12 cellular contexts compared by ENCODE assay signal in genomic region chr14:103724116-103724515, GRCh38. TPM values are rescaled to one million over a fixed set of nuclear protein-coding genes. Genes with fewer than 3 reads are reported as not detected.
DNase-seq lines count a peak whose midpoint lies in the region; ATAC-seq, FAIRE-seq and TF ChIP-seq lines count a peak whose summit lies in the region.
"Had no signal": no experiment of that assay in that cellular context is flagged by ENCODE, and none has a peak within 500 bp of the region (broad histone marks: within the 10 kb centered on the region; RNA-seq: fewer than 3 reads in every experiment).

No MANE protein-coding gene starts in this region.

- no TSS peak for BruUV-seq in HepG2 (replicated peaks; lab: Mats Ljungman, UMichigan)

- H3K36me3 ChIP-seq in HepG2 (replicated peaks in 1 of 2; ENCODE audit: control insufficient read depth in 1 of 2, insufficient read depth in 2 of 2, low read length in 2 of 2): peaks cover 7 to 32% of the 10 kb centered on the region in 2 experiments
- peaks cover 3 to 43% (median 26%) of the 10 kb centered on the region in 4 donors for H3K36me3 ChIP-seq in stomach
- peaks cover 21% of the 10 kb centered on the region for H3K36me3 ChIP-seq in HAP-1 (replicated peaks)
- H3K36me3 ChIP-seq: MG63 had no signal

- peak overlapping the region in 58 of 59 donors; percentile 34 to 99 (median 87) for H3K27ac ChIP-seq in dorsolateral prefrontal cortex
- no peak overlapping the region for H3K27ac ChIP-seq in HepG2 (ENCODE audit: extremely low read length, insufficient read depth, low read length)
- peak overlapping the region; percentile 39 to 83 (median 71) for H3K27ac ChIP-seq in stomach

- no peak overlapping the region for H3K4me2 ChIP-seq in HepG2 (ENCODE audit: low read depth, low read length)

- in situ Hi-C loops in HepG2 (cut with HindIII; ENCODE audit: extremely low pct_ligation_motif_present, low pct_unique_long_range_greater_than_20kb) (no loop called here), HAP-1 (cut with MboI; ENCODE audit: low sequenced_read_pairs) (no loop called here), GM13977 (cut with MboI; ENCODE audit: low pct_unique_long_range_greater_than_20kb, low sequenced_read_pairs, unreplicated experiment) (no loop called here)

- POLR2A ChIA-PET in HepG2 (lab: Yijun Ruan, JAX): no interaction called here

- H3K9me3 ChIP-seq in HepG2 (ENCODE audit: low read length) (no peaks in the 10 kb centered on the region), stomach (no peaks in the 10 kb centered on the region), HAP-1 (no peaks in the 10 kb centered on the region)
- H3K9me3 ChIP-seq: Caco-2, MG63 had no signal

- H3K27me3 ChIP-seq in dorsolateral prefrontal cortex (no peaks in the 10 kb centered on the region), HepG2 (ENCODE audit: control insufficient read depth in 1 of 2, insufficient read depth in 2 of 2, low read length in 2 of 2) (no peaks in the 10 kb centered on the region), stomach (no peaks in the 10 kb centered on the region), HAP-1 (ENCODE audit: low read depth) (no peaks in the 10 kb centered on the region)
- H3K27me3 ChIP-seq: MG63 had no signal

- peak in 9 of 56 donors; percentile 12 to 26 (median 20) for TF ChIP-seq CTCF in dorsolateral prefrontal cortex (IDR thresholded peaks at IDR 0.05 in 54 of 56, conservative IDR thresholded peaks at IDR 0.05 in 2 of 56; ENCODE audit: low read depth in 1 of 56, partially characterized antibody in 56 of 56)
- no peak for TF ChIP-seq CTCF in HepG2 (CRISPR knock-in tag; IDR thresholded peaks at IDR 0.05)
- no peak for TF ChIP-seq CTCF in stomach (IDR thresholded peaks at IDR 0.05)
- no peak for TF ChIP-seq CTCF in GM13977 (IDR thresholded peaks at IDR 0.05; ENCODE audit: extremely low read depth, insufficient read depth, missing control alignments)

- no peaks in the 10 kb centered on the region for H4K20me1 ChIP-seq in HepG2 (ENCODE audit: insufficient read depth, low read length)

- no peak overlapping the region for H2AFZ ChIP-seq in HepG2 (ENCODE audit: low read length)

- no peak; the same call in 2 of the 3 replicates for ATAC-seq in HepG2

- H3K4me3 ChIP-seq in dorsolateral prefrontal cortex (peak overlapping the region in 2 of 59 donors; percentile 2), HepG2 (replicated peaks in 1 of 3; ENCODE audit: insufficient read depth in 1 of 3, low read depth in 2 of 3, low read length in 3 of 3) (no peak overlapping the region), stomach (peak overlapping the region in 1 of 4 donors; percentile 16), HAP-1 (no peak overlapping the region)
- H3K4me3 ChIP-seq: MG63 had no signal

- TF ChIP-seq EP300 in HepG2 (IDR thresholded peaks at IDR 0.05; ENCODE audit: low read depth in 2 of 2, low read length in 2 of 2) (no peak), HepG2 (CRISPR knock-in tag; IDR thresholded peaks at IDR 0.05; ENCODE audit: borderline replicate concordance) (no peak), stomach (IDR thresholded peaks at IDR 0.05) (no peak)

- DNase-seq in NCI-H1694 treated with DMSO at 0.1 percent for 48 hours (lab: John Stamatoyannopoulos, UW) (peak; percentile 38), dorsolateral prefrontal cortex (peak in 8 of 10 donors; percentile 46 to 84 (median 72)), HepG2 (ENCODE audit: low spot score) (no peak), stomach (peak; percentile 79), HAP-1 (ENCODE audit: low spot score in 2 of 2) (no peak), NCI-H187 treated with DMSO at 0.1 percent for 48 hours (lab: John Stamatoyannopoulos, UW) (no peak), GM13977 (ENCODE audit: low spot score) (no peak), NCI-H1092 (lab: John Stamatoyannopoulos, UW) (no peak)
- DNase-seq: activated B cell treated with CpG ODN at 0.5 μM for 24 hours; activated naive CD4-positive, alpha-beta T cell; Caco-2; MG63 had no signal

- no peaks in the 10 kb centered on the region for H3K4me1 ChIP-seq in HepG2 (ENCODE audit: insufficient read depth, low read length)
- H3K4me1 ChIP-seq in stomach: peaks cover 39 to 96% (median 72%) of the 10 kb centered on the region in 4 donors
- H3K4me1 ChIP-seq in HAP-1: no peaks in the 10 kb centered on the region
- H3K4me1 ChIP-seq: Caco-2 had no signal

- TF ChIP-seq RAD21 in HepG2 (CRISPR knock-in tag; IDR thresholded peaks at IDR 0.05): no peak

- TF ChIP-seq POLR2A in HepG2 (IDR thresholded peaks at IDR 0.05; ENCODE audit: insufficient read depth in 1 of 2, low read depth in 2 of 2, low read length in 2 of 2) (no peak), stomach (IDR thresholded peaks at IDR 0.05) (no peak)

- intact Hi-C loops in dorsolateral prefrontal cortex (cut with DNase I): no loop called here
- intact Hi-C loops in HepG2 (cut with micrococcal nuclease; ENCODE audit: unreplicated experiment): no loop called here
- intact Hi-C loops in stomach (cut with DNase I; ENCODE audit: low total_unique reads): no loop called here

- no peak overlapping the region for H3K9ac ChIP-seq in HepG2 (ENCODE audit: insufficient read depth, low read depth, low read length)

- FAIRE-seq in HepG2 (lab: Jason Lieb, UNC): no peak

- H3K79me2 ChIP-seq in HepG2 (ENCODE audit: insufficient read depth, low read length): peaks cover 55% of the 10 kb centered on the region

- WGBS in HepG2 (ENCODE audit: low lambda C conversion rate): 91% methylated on average over 8 of the region's 20 CpGs
- 28 to 41% (median 38%) methylated on average over 18 to 20 of the region's 20 CpGs for WGBS in stomach, 5 donors

- CTCF ChIA-PET in HepG2 (lab: Yijun Ruan, JAX; ENCODE audit: low intra/inter-chr PET ratio, low total read pairs): no interaction called here

TF ChIP-seq in HepG2, 621 proteins besides CTCF, POLR2A, EP300 and RAD21 (continues in another document):
- TF ChIP-seq AGO2 (optimal IDR thresholded peaks at IDR 0.05; ENCODE audit: low read depth, low read length): peak; percentile 19

RNA-seq across cellular contexts. Expression of gene ZFYVE21, which starts 8.5 kb away (rescaled TPM):
- total RNA-seq in dorsolateral prefrontal cortex (100 to 1,000 TPM in 87 of 120 experiments, 10 to 100 TPM in 33; 71.0 to 188 (median 111) TPM), HepG2 (2016; rRNA removed; fragmentation: Illumina TruSeq; extraction: Trizol) (34.3 and 35.1 TPM in 2 replicates), stomach (100 to 1,000 TPM in 2 of 5 donors, 10 to 100 TPM in 3; 28.0 to 150 (median 64.8) TPM)
- 12.0 and 12.6 TPM in 2 replicates for total RNA-seq in HepG2 (2016; cell fraction: cytosol; rRNA removed; fragmentation: Illumina TruSeq; extraction: Trizol; ENCODE audit: low read depth)
- total RNA-seq in HepG2 (2016; cell fraction: insoluble cytoplasmic fraction; rRNA removed; fragmentation: Illumina TruSeq; extraction: Trizol): 36.2 and 37.2 TPM in 2 replicates
- 23.9 and 24.1 TPM in 2 replicates for total RNA-seq in HepG2 (2016; cell fraction: membrane; rRNA removed; fragmentation: Illumina TruSeq; extraction: Trizol)
- 25.9 TPM in 2 replicates for total RNA-seq in HepG2 (2016; cell fraction: nucleus; rRNA removed; fragmentation: Illumina TruSeq; extraction: Trizol)
- polyA plus RNA-seq in HepG2 (2011; rRNA removed) (34.4 and 36.2 TPM in 2 replicates), stomach (10 to 100 TPM; 51.9 to 95.5 (median 81.0) TPM)
- polyA plus RNA-seq in HepG2 (2011; cell fraction: cytosol; rRNA removed): 33.8 and 35.9 TPM in 2 replicates
- 57.7 and 67.1 TPM in 2 replicates for polyA plus RNA-seq in HepG2 (2011; cell fraction: nucleus; rRNA removed)
- polyA plus RNA-seq in HepG2 (2012): 18.5 and 20.2 TPM in 2 replicates
- polyA plus RNA-seq in HepG2 (2016; cell fraction: cytosol; fragmentation: Illumina TruSeq; extraction: Trizol; ENCODE audit: low read depth): 9.6 and 11.9 TPM in 2 replicates
- polyA plus RNA-seq in HepG2 (2016; cell fraction: insoluble cytoplasmic fraction; fragmentation: Illumina TruSeq; extraction: Trizol; ENCODE audit: low read depth): 38.6 and 42.4 TPM in 2 replicates
- polyA plus RNA-seq in HepG2 (2016; cell fraction: membrane; fragmentation: Illumina TruSeq; extraction: Trizol; ENCODE audit: low read depth): 20.7 and 23.8 TPM in 2 replicates
- polyA plus RNA-seq in HepG2 (2016; cell fraction: nucleus; fragmentation: Illumina TruSeq; extraction: Trizol; ENCODE audit: insufficient read depth, low read depth): 55.9 and 58.6 TPM in 2 replicates
- polyA minus RNA-seq in HepG2 (2011; rRNA and poly(A)+ RNA removed; ENCODE audit: low replicate concordance): 32.6 and 37.6 TPM in 2 replicates
- 12.3 and 14.1 TPM in 2 replicates for polyA minus RNA-seq in HepG2 (2011; cell fraction: cytosol; rRNA and poly(A)+ RNA removed)
- polyA minus RNA-seq in HepG2 (2011; cell fraction: nucleus; rRNA and poly(A)+ RNA removed): 23.7 and 24.3 TPM in 2 replicates

RNA-seq across cellular contexts. Expression of gene XRCC3, which starts 8.9 kb away (rescaled TPM):
- total RNA-seq in dorsolateral prefrontal cortex (10 to 100 TPM in 58 of 120 experiments, 1 to 10 TPM in 62; 4.7 to 19.1 (median 9.9) TPM), HepG2 (2016; rRNA removed; fragmentation: Illumina TruSeq; extraction: Trizol) (22.7 and 25.8 TPM in 2 replicates), stomach (10 to 100 TPM in 2 of 5 donors, 1 to 10 TPM in 3; 2.6 to 70.1 (median 7.0) TPM)
- total RNA-seq in HepG2 (2016; cell fraction: cytosol; rRNA removed; fragmentation: Illumina TruSeq; extraction: Trizol; ENCODE audit: low read depth): 7.5 and 8.6 TPM in 2 replicates
- 22.7 and 28.8 TPM in 2 replicates for total RNA-seq in HepG2 (2016; cell fraction: insoluble cytoplasmic fraction; rRNA removed; fragmentation: Illumina TruSeq; extraction: Trizol)
- 19.2 and 25.6 TPM in 2 replicates for total RNA-seq in HepG2 (2016; cell fraction: membrane; rRNA removed; fragmentation: Illumina TruSeq; extraction: Trizol)
- total RNA-seq in HepG2 (2016; cell fraction: nucleus; rRNA removed; fragmentation: Illumina TruSeq; extraction: Trizol): 16.7 and 17.3 TPM in 2 replicates
- polyA plus RNA-seq in HepG2 (2011; rRNA removed) (5.4 and 5.8 TPM in 2 replicates), stomach (1 to 10 TPM; 3.5 to 6.2 (median 3.8) TPM)
- polyA plus RNA-seq in HepG2 (2011; cell fraction: cytosol; rRNA removed): 4.3 and 7.4 TPM in 2 replicates
- polyA plus RNA-seq in HepG2 (2011; cell fraction: nucleus; rRNA removed): 12.7 and 15.0 TPM in 2 replicates
- 6.2 and 8.5 TPM in 2 replicates for polyA plus RNA-seq in HepG2 (2012)
- polyA plus RNA-seq in HepG2 (2016; cell fraction: cytosol; fragmentation: Illumina TruSeq; extraction: Trizol; ENCODE audit: low read depth): 5.5 and 6.6 TPM in 2 replicates
- polyA plus RNA-seq in HepG2 (2016; cell fraction: insoluble cytoplasmic fraction; fragmentation: Illumina TruSeq; extraction: Trizol; ENCODE audit: low read depth): 14.6 and 16.7 TPM in 2 replicates
- polyA plus RNA-seq in HepG2 (2016; cell fraction: membrane; fragmentation: Illumina TruSeq; extraction: Trizol; ENCODE audit: low read depth): 13.9 and 14.8 TPM in 2 replicates
- polyA plus RNA-seq in HepG2 (2016; cell fraction: nucleus; fragmentation: Illumina TruSeq; extraction: Trizol; ENCODE audit: insufficient read depth, low read depth): 39.8 and 43.1 TPM in 2 replicates
- polyA minus RNA-seq in HepG2 (2011; rRNA and poly(A)+ RNA removed; ENCODE audit: low replicate concordance): 11.1 and 22.9 TPM in 2 replicates
- 4.7 and 5.6 TPM in 2 replicates for polyA minus RNA-seq in HepG2 (2011; cell fraction: cytosol; rRNA and poly(A)+ RNA removed)
- polyA minus RNA-seq in HepG2 (2011; cell fraction: nucleus; rRNA and poly(A)+ RNA removed): 5.5 and 7.3 TPM in 2 replicates

Comparison
In these comparisons a context has a peak if more than half of its experiments do, and no peak if none do; other contexts are left out.
1. DNase-seq: peak in NCI-H1694 treated with DMSO at 0.1 percent for 48 hours (single experiment), dorsolateral prefrontal cortex (8 of 10) and stomach (single experiment); none in HepG2 (single experiment), HAP-1 (0 of 2), NCI-H187 treated with DMSO at 0.1 percent for 48 hours (single experiment), GM13977 (single experiment) and NCI-H1092 (single experiment).